Comparison of ENCODE assay signal across 8 cellular contexts in the genomic region with DNA sequence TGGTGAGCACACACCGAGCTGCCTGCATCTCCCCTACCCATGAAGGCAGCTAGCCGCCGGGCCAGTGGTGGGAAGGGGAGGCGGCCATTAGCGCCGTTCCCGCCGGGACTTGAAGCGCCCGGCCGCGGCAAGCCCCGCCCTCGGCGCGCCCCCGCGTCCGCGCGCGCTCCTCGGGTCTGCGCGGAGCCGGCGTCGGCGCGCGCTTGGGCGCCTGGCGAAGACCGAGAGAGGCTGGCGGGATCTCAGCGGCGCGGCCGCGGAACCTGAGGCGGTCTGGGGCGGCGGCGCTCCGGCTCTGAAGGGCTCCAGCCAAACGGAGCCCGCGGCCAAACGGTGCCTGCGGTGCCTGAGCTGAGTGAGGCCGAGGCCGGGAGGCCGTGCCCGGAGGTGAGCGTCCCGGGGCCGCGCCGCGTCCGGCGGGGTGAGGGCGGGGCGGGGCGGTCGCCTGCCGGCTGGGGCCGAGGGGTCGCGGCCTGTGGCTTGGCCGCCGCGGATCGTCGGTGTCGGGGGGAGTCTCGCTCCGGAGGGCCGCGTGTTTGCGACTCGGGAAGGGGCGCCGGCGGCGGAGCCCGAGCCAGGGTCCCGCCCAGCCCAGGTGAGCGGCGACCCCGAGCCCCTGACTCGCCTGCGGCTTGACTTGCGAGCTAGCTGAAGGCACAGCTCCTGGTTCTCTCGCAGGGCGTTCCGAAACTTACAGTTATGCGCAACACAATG. TPM values are rescaled to one million over a fixed set of nuclear protein-coding genes. Genes with fewer than 3 reads are reported as not detected.
DNase-seq lines count a peak whose midpoint lies in the region; ATAC-seq and TF ChIP-seq lines count a peak whose summit lies in the region.

A gene with protein sequence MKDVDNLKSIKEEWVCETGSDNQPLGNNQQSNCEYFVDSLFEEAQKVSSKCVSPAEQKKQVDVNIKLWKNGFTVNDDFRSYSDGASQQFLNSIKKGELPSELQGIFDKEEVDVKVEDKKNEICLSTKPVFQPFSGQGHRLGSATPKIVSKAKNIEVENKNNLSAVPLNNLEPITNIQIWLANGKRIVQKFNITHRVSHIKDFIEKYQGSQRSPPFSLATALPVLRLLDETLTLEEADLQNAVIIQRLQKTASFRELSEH (plus strand): TSS at position 202 of the 714 bp plus-strand sequence. CDS start 17,852 bp downstream, outside the sequence.

- no peak for TF ChIP-seq CTCF in gastroesophageal sphincter (IDR thresholded peaks at IDR 0.05)
- no peak for TF ChIP-seq CTCF in neutrophil (IDR thresholded peaks at IDR 0.05)

- ATAC-seq in gastroesophageal sphincter = peak; percentile 93

- no peaks in the 10 kb centered on the region for H4K20me1 ChIP-seq in GM23248 (ENCODE audit: insufficient read depth)

- DNase-seq in ELR (ENCODE audit: low read depth) (peak; percentile 83), GM23248 (peak; percentile 94), SJSA1 (ENCODE audit: low read depth in 1 of 2, low spot score in 2 of 2) (peak; percentile 73 to 87), superior temporal gyrus (ENCODE audit: extremely low spot score) (peak; percentile 84)
- DNase-seq in activated naive CD4-positive, alpha-beta T cell treated with Interleukin-2 at 50 U/mL for 16 hours = peak; percentile 78

- peak within 1 kb of the TSS; percentile 93 for H3K4me3 ChIP-seq in GM23248
- H3K4me3 ChIP-seq in SJSA1 = peak within 1 kb of the TSS; percentile 100
- H3K4me3 ChIP-seq in gastroesophageal sphincter = peak within 1 kb of the TSS; percentile 89 to 97
- peak within 1 kb of the TSS; percentile 75 to 80 for H3K4me3 ChIP-seq in neutrophil (ENCODE audit: low read depth in 1 of 2, low read length in 1 of 2)

- H3K9ac ChIP-seq in GM23248 = peak within 1 kb of the TSS; percentile 79

- no peaks in the 10 kb centered on the region for H3K27me3 ChIP-seq in GM23248 (replicated peaks; ENCODE audit: insufficient read depth)
- no peaks in the 10 kb centered on the region for H3K27me3 ChIP-seq in SJSA1 (replicated peaks)
- no peaks in the 10 kb centered on the region for H3K27me3 ChIP-seq in gastroesophageal sphincter
- H3K27me3 ChIP-seq in neutrophil = peaks cover 73% of the 10 kb centered on the region

- TF ChIP-seq EP300 in gastroesophageal sphincter (IDR thresholded peaks at IDR 0.05) = no peak

- H3F3A ChIP-seq in GM23248 (ENCODE audit: insufficient read depth) = peaks cover 11% of the 10 kb centered on the region; the same call in 1 of the 2 replicates

- H3K27ac ChIP-seq in GM23248 (peak within 1 kb of the TSS; percentile 53), KOPT-K1 (ENCODE audit: low read depth, low read length, poor library complexity, severe bottlenecking) (peak within 1 kb of the TSS; percentile 77), SJSA1 (peak within 1 kb of the TSS; percentile 91), gastroesophageal sphincter (peak within 1 kb of the TSS; percentile 75 to 98 (median 94)), neutrophil (peak within 1 kb of the TSS; percentile 39)

- TF ChIP-seq POLR2A in gastroesophageal sphincter (IDR thresholded peaks at IDR 0.05) = peak; percentile 86 to 92

- no peaks in the 10 kb centered on the region for H3K9me2 ChIP-seq in GM23248 (ENCODE audit: insufficient read depth)

- in situ Hi-C loops in GM23248 (cut with MboI) = no loop called here

- H3K4me2 ChIP-seq in GM23248 (ENCODE audit: unreplicated experiment) = peak within 1 kb of the TSS; percentile 87

- H2AFZ ChIP-seq in GM23248 = peak within 1 kb of the TSS; percentile 91

- 1 to 2% methylated on average over 50 to 55 of the region's 98 CpGs for WGBS in GM23248 (ENCODE audit: low coverage in 1 of 2, low lambda C conversion rate in 2 of 2, missing lambda C conversion rate in 2 of 2), 2 experiments
- 0% methylated on average over 1 to 4 of the region's 98 CpGs for WGBS in gastroesophageal sphincter (ENCODE audit: low coverage in 1 of 2), 2 donors

- H3K9me3 ChIP-seq in GM23248 (ENCODE audit: low read depth) = no peaks in the 10 kb centered on the region
- H3K9me3 ChIP-seq in KOPT-K1 (ENCODE audit: insufficient read depth, low read length, poor library complexity, severe bottlenecking) = no peaks in the 10 kb centered on the region
- peaks cover 6% of the 10 kb centered on the region; the same call in 1 of the 2 replicates for H3K9me3 ChIP-seq in SJSA1 (replicated peaks)
- no peaks in the 10 kb centered on the region for H3K9me3 ChIP-seq in gastroesophageal sphincter
- H3K9me3 ChIP-seq in neutrophil = no peaks in the 10 kb centered on the region

- H3K4me1 ChIP-seq in GM23248 (ENCODE audit: insufficient read depth) (peaks cover 7% of the 10 kb centered on the region; the same call in 1 of the 2 replicates), SJSA1 (replicated peaks) (peaks cover 22% of the 10 kb centered on the region), gastroesophageal sphincter (peaks cover 0 to 45% (median 4%) of the 10 kb centered on the region in 3 donors), neutrophil (ENCODE audit: control insufficient read depth in 1 of 2, insufficient read depth in 1 of 2, low read depth in 1 of 2, low read length in 1 of 2) (peaks cover 20 to 25% of the 10 kb centered on the region in 2 experiments)

- H3K79me2 ChIP-seq in GM23248 (ENCODE audit: insufficient read depth) = peaks cover 47% of the 10 kb centered on the region

- no peaks in the 10 kb centered on the region for H3K36me3 ChIP-seq in GM23248 (ENCODE audit: low read depth)
- H3K36me3 ChIP-seq in KOPT-K1 (ENCODE audit: insufficient read depth, low read length) = no peaks in the 10 kb centered on the region
- H3K36me3 ChIP-seq in SJSA1 = peaks cover 11% of the 10 kb centered on the region
- no peaks in the 10 kb centered on the region for H3K36me3 ChIP-seq in gastroesophageal sphincter
- no peaks in the 10 kb centered on the region for H3K36me3 ChIP-seq in neutrophil

RNA-seq across cellular contexts. Expression of the gene that starts here (rescaled TPM):
- total RNA-seq in GM23248 (2014; rRNA removed; shearing (Covaris generic)) = 11.9 and 17.2 TPM in 2 replicates
- 16.3 and 18.0 TPM in 2 replicates for polyA plus RNA-seq in GM23248 (2016; fragmentation: Nextera tagmentation; extraction: Ambion mirVana)
- total RNA-seq in SJSA1 (2014; rRNA removed; shearing (Covaris generic)) = 21.0 and 34.3 TPM in 2 replicates
- 10 to 100 TPM; 19.1 to 29.3 (median 22.2) TPM for total RNA-seq in gastroesophageal sphincter

Comparison
In these comparisons a context has a peak if more than half of its experiments do, and no peak if none do; other contexts are left out.
1. Peak in every context shown above with its lines: DNase-seq, ATAC-seq, H3K4me3 ChIP-seq and H3K27ac ChIP-seq.
2. H3K27ac ChIP-seq: peak in every context shown above with its lines; median percentile 94 in gastroesophageal sphincter; 91 in SJSA1; 77 in KOPT-K1; 53 in GM23248; 39 in neutrophil.